11 cellular contexts compared by ENCODE assay signal in genomic region chr17:4310349-4311060, GRCh38. TPM values are rescaled to one million over a fixed set of nuclear protein-coding genes. Genes with fewer than 3 reads are reported as not detected.
DNase-seq lines count a peak whose midpoint lies in the region; ATAC-seq and TF ChIP-seq lines count a peak whose summit lies in the region.
"Had no signal": no experiment of that assay in that cellular context is flagged by ENCODE, and none has a peak within 500 bp of the region (broad histone marks: within the 10 kb centered on the region; RNA-seq: fewer than 3 reads in every experiment).

No MANE protein-coding gene starts in this region.

- H3K9me3 ChIP-seq in right atrium auricular region (no peaks in the 10 kb centered on the region), testis (no peaks in the 10 kb centered on the region), SK-N-SH (no peaks in the 10 kb centered on the region)

- POLR2A ChIA-PET in SK-N-SH (lab: Yijun Ruan, JAX) = no interaction called here

- ATAC-seq in Right ventricle myocardium inferior = peak; percentile 67
- ATAC-seq: Panc1 had no signal

- no peak for TF ChIP-seq POLR2A in testis (IDR thresholded peaks at IDR 0.05)

- H3K4me2 ChIP-seq in SK-N-SH = no peak overlapping the region

- H3K4me3 ChIP-seq in right atrium auricular region (no peak overlapping the region), dorsolateral prefrontal cortex (peak overlapping the region in 26 of 59 donors; percentile 3 to 46 (median 15)), testis (no peak overlapping the region), SK-N-SH (ENCODE audit: low read depth in 2 of 2, low read length in 1 of 2) (no peak overlapping the region)

- peaks cover 14% of the 10 kb centered on the region for H3K36me3 ChIP-seq in right atrium auricular region
- no peaks in the 10 kb centered on the region for H3K36me3 ChIP-seq in testis (ENCODE audit: low read depth, missing control alignments)
- peaks cover 0 to 11% of the 10 kb centered on the region in 2 experiments for H3K36me3 ChIP-seq in SK-N-SH (replicated peaks in 1 of 2; ENCODE audit: control insufficient read depth in 1 of 2, insufficient read depth in 2 of 2, low read length in 1 of 2)

- H3K4me1 ChIP-seq in right atrium auricular region (peaks cover 0 to 52% of the 10 kb centered on the region in 2 donors), testis (peaks cover 32% of the 10 kb centered on the region), SK-N-SH (ENCODE audit: control insufficient read depth in 1 of 2, insufficient read depth in 2 of 2, low read depth in 1 of 2, low read length in 1 of 2) (peaks cover 0 to 6% of the 10 kb centered on the region in 2 experiments; a peak in 3 of 4 replicates)

- H3K9ac ChIP-seq in SK-N-SH = no peak overlapping the region

- peaks cover 98% of the 10 kb centered on the region for H3K79me2 ChIP-seq in SK-N-SH (ENCODE audit: insufficient read depth)

- no peak overlapping the region for H3K27ac ChIP-seq in right atrium auricular region
- peak overlapping the region in 58 of 59 donors; percentile 2 to 90 (median 78) for H3K27ac ChIP-seq in dorsolateral prefrontal cortex
- no peak overlapping the region for H3K27ac ChIP-seq in testis
- no peak overlapping the region for H3K27ac ChIP-seq in SK-N-SH (ENCODE audit: low read depth in 2 of 2, low read length in 1 of 2)

- WGBS in testis, 2 donors = 66 to 72% methylated on average over 6 of the region's 6 CpGs
- 96% methylated on average over 6 of the region's 6 CpGs for WGBS in SK-N-SH (ENCODE audit: low lambda C conversion rate)

- H3K27me3 ChIP-seq in right atrium auricular region = no peaks in the 10 kb centered on the region
- no peaks in the 10 kb centered on the region for H3K27me3 ChIP-seq in dorsolateral prefrontal cortex
- no peaks in the 10 kb centered on the region for H3K27me3 ChIP-seq in testis
- no peaks in the 10 kb centered on the region for H3K27me3 ChIP-seq in SK-N-SH (ENCODE audit: insufficient read depth)

- TF ChIP-seq CTCF in right atrium auricular region (IDR thresholded peaks at IDR 0.05) (no peak), dorsolateral prefrontal cortex (IDR thresholded peaks at IDR 0.05 in 54 of 56, conservative IDR thresholded peaks at IDR 0.05 in 2 of 56; ENCODE audit: low read depth in 1 of 56, partially characterized antibody in 56 of 56) (peak in 1 of 56 donors; percentile 6), testis (IDR thresholded peaks at IDR 0.05) (no peak), SK-N-SH (IDR thresholded peaks at IDR 0.05) (no peak)

- no peak for TF ChIP-seq RAD21 in SK-N-SH (IDR thresholded peaks at IDR 0.05; ENCODE audit: low read length)

- H3F3A ChIP-seq in SK-N-SH (replicated peaks; ENCODE audit: insufficient read depth) = peaks cover 5% of the 10 kb centered on the region

- H2AFZ ChIP-seq in SK-N-SH (ENCODE audit: low read depth) = no peak overlapping the region

- intact Hi-C loops in Right ventricle myocardium inferior (cut with DNase I) = loop anchor here (5.0 kb wide), 2 partner anchors 38 to 57 kb away; partner anchors contain the start of gene UBE2G1
- intact Hi-C loops in dorsolateral prefrontal cortex (cut with DNase I) = loop anchor here in 1 of 2 donors (2.0 kb wide), 1 partner anchor 56 kb away; the partner anchor contains the start of gene UBE2G1
- intact Hi-C loops in testis (cut with DNase I; ENCODE audit: low total_unique reads) = no loop called here

- no peaks in the 10 kb centered on the region for H3K9me2 ChIP-seq in SK-N-SH

- CTCF ChIA-PET in SK-N-SH (lab: Yijun Ruan, JAX) = interaction anchor here (1.1 kb wide), 1 partner anchor 12 kb away, joined by 3 read pairs; no protein-coding TSS in a partner anchor

- H4K20me1 ChIP-seq in SK-N-SH (ENCODE audit: insufficient read depth) = peaks cover 70% of the 10 kb centered on the region

- no peak for TF ChIP-seq EP300 in SK-N-SH (IDR thresholded peaks at IDR 0.05; ENCODE audit: borderline replicate concordance in 1 of 2, low read depth in 1 of 2, low read length in 1 of 2)

- DNase-seq in Right ventricle myocardium inferior (ENCODE audit: missing footprints) (no peak), right atrium auricular region (ENCODE audit: low spot score) (no peak), dorsolateral prefrontal cortex (peak; percentile 16 to 71 (median 43)), lung microvascular endothelial cell (ENCODE audit: low read depth in 2 of 2) (peak; percentile 55 to 74), testis (peak; percentile 43), CD1c-positive myeloid dendritic cell (ENCODE audit: extremely low spot score) (no peak), SK-N-SH (no peak), HT-29 (ENCODE audit: low spot score) (no peak)
- DNase-seq: activated CD4-positive, CD25-positive, alpha-beta regulatory T cell treated with anti-CD3 and anti-CD28 coated beads, Interleukin-2, amount 50 U/mL, for 72 hours; NCI-H1436 had no signal

TF ChIP-seq in SK-N-SH, 30 proteins besides CTCF, POLR2A, EP300 and RAD21:
- TF ChIP-seq MEF2A (IDR thresholded peaks at IDR 0.05; ENCODE audit: borderline replicate concordance, low read depth) (no peak), ZBTB33 (IDR thresholded peaks at IDR 0.05; ENCODE audit: borderline replicate concordance, low read depth) (no peak), ELF1 (IDR thresholded peaks at IDR 0.05) (no peak), TAF1 (IDR thresholded peaks at IDR 0.05; ENCODE audit: borderline replicate concordance, low read depth, low read length) (no peak), GABPA (IDR thresholded peaks at IDR 0.05; ENCODE audit: low read depth) (no peak), SIN3A (IDR thresholded peaks at IDR 0.05; ENCODE audit: borderline replicate concordance, low read depth, low read length) (no peak), EZH2phosphoT487 (IDR thresholded peaks at IDR 0.05; ENCODE audit: borderline replicate concordance, low read depth) (no peak), IRF3 (IDR thresholded peaks at IDR 0.05; ENCODE audit: low read depth, low read length) (no peak), FOSL2 (IDR thresholded peaks at IDR 0.05; ENCODE audit: borderline replicate concordance, low read depth) (no peak), JUND (IDR thresholded peaks at IDR 0.05) (no peak), RFX5 (IDR thresholded peaks at IDR 0.05; ENCODE audit: low read length) (no peak), RXRA (IDR thresholded peaks at IDR 0.05; ENCODE audit: borderline replicate concordance, low read depth) (no peak), FOXJ3 (CRISPR knock-in tag; IDR thresholded peaks at IDR 0.05) (no peak), TCF12 (IDR thresholded peaks at IDR 0.05) (no peak), CHD2 (IDR thresholded peaks at IDR 0.05; ENCODE audit: low read length, partially characterized antibody) (no peak)

RNA-seq across cellular contexts. Expression of gene ANKFY1, which starts 46.7 kb away (rescaled TPM):
- total RNA-seq in Right ventricle myocardium inferior (23.3 TPM), right atrium auricular region (10 to 100 TPM; 13.9 to 16.7 TPM), dorsolateral prefrontal cortex (100 to 1,000 TPM in 7 of 120 experiments, 10 to 100 TPM in 113; 46.8 to 109 (median 81.7) TPM), lung microvascular endothelial cell (19.0 and 22.4 TPM in 2 replicates), testis (10 to 100 TPM; 34.6 to 40.9 TPM)
- polyA plus RNA-seq in testis (ENCODE audit: insufficient read depth, low read depth, low replicate concordance) (20.3 TPM), SK-N-SH (2012; rRNA removed) (26.9 and 29.6 TPM in 2 replicates)
- 18.5 and 21.9 TPM in 2 replicates for polyA plus RNA-seq in SK-N-SH (2012; cell fraction: cytosol; rRNA removed)
- polyA plus RNA-seq in SK-N-SH (2012; cell fraction: nucleus; rRNA removed) = 79.0 and 89.8 TPM in 2 replicates
- 13.6 and 15.4 TPM in 2 replicates for total RNA-seq in HT-29 (2014; rRNA removed; shearing (Covaris generic))

RNA-seq across cellular contexts. Expression of gene UBE2G1, which starts 56.0 kb away (rescaled TPM):
- 106 TPM for total RNA-seq in Right ventricle myocardium inferior
- 10 to 100 TPM; 39.5 to 58.5 TPM for total RNA-seq in right atrium auricular region
- 10 to 100 TPM; 43.4 to 73.4 (median 57.3) TPM for total RNA-seq in dorsolateral prefrontal cortex
- total RNA-seq in lung microvascular endothelial cell = 27.5 and 32.9 TPM in 2 replicates
- 10 to 100 TPM; 60.7 to 66.1 TPM for total RNA-seq in testis
- polyA plus RNA-seq in testis (ENCODE audit: insufficient read depth, low read depth, low replicate concordance) = 50.1 TPM
- polyA plus RNA-seq in SK-N-SH (2012; rRNA removed) = 23.2 and 26.2 TPM in 2 replicates
- polyA plus RNA-seq in SK-N-SH (2012; cell fraction: cytosol; rRNA removed) = 34.1 and 38.8 TPM in 2 replicates
- polyA plus RNA-seq in SK-N-SH (2012; cell fraction: nucleus; rRNA removed) = 12.0 and 18.0 TPM in 2 replicates
- total RNA-seq in HT-29 (2014; rRNA removed; shearing (Covaris generic)) = 28.8 and 35.5 TPM in 2 replicates

Comparison
In these comparisons a context has a peak if more than half of its experiments do, and no peak if none do; other contexts are left out.
1. DNase-seq: peak in dorsolateral prefrontal cortex (10 of 10), lung microvascular endothelial cell (2 of 2) and testis (single experiment); none in Right ventricle myocardium inferior (single experiment), right atrium auricular region (single experiment), CD1c-positive myeloid dendritic cell (single experiment), SK-N-SH (single experiment) and HT-29 (single experiment).
2. H3K27ac ChIP-seq: peak in dorsolateral prefrontal cortex (58 of 59); none in right atrium auricular region (0 of 2), testis (0 of 2) and SK-N-SH (0 of 2).